In genomic region chr7:101085000-101085948, GRCh38 we compare ENCODE assay signal across 8 cellular contexts. TPM values are rescaled to one million over a fixed set of nuclear protein-coding genes. Genes with fewer than 3 reads are reported as not detected.
DNase-seq lines count a peak whose midpoint lies in the region; ATAC-seq, FAIRE-seq and TF ChIP-seq lines count a peak whose summit lies in the region.

TSS of gene TRIM56 (plus strand) at chr7:101085481. CDS start at chr7:101087313, 1,832 bp downstream.

- FAIRE-seq in HTR-8/SVneo (lab: Jason Lieb, UNC) = peak; percentile 82

- peaks cover 34% of the 10 kb centered on the region for H3K36me3 Mint-ChIP-seq in CD8-positive, alpha-beta T cell
- peaks cover 3 to 4% of the 10 kb centered on the region in 2 donors for H3K36me3 Mint-ChIP-seq in activated T-cell treated with anti-CD3 and anti-CD28 coated beads, Interleukin-2, amount 50 U/mL, for 72 hours (ENCODE audit: insufficient read depth in 2 of 2)
- peaks cover 0 to 27% (median 0%) of the 10 kb centered on the region in 3 donors for H3K36me3 Mint-ChIP-seq in naive thymus-derived CD8-positive, alpha-beta T cell

- no peaks in the 10 kb centered on the region for H3K9me3 ChIP-seq in CD8-positive, alpha-beta T cell (ENCODE audit: low read length)
- no peaks in the 10 kb centered on the region for H3K9me3 ChIP-seq in Panc1 (ENCODE audit: control insufficient read depth, insufficient read depth, low read depth, low read length)

- peak within 1 kb of the TSS; percentile 98 for H3K4me3 Mint-ChIP-seq in CD8-positive, alpha-beta T cell
- H3K4me3 Mint-ChIP-seq in activated T-cell treated with anti-CD3 and anti-CD28 coated beads, Interleukin-2, amount 50 U/mL, for 72 hours = peak within 1 kb of the TSS; percentile 94 to 99
- H3K4me3 Mint-ChIP-seq in naive thymus-derived CD8-positive, alpha-beta T cell = peak within 1 kb of the TSS; percentile 96 to 100 (median 98)

- peaks cover 11% of the 10 kb centered on the region for H3K36me3 ChIP-seq in CD8-positive, alpha-beta T cell (ENCODE audit: insufficient read depth, low read length)
- H3K36me3 ChIP-seq in Panc1 (ENCODE audit: control insufficient read depth, insufficient read depth, low read length) = no peaks in the 10 kb centered on the region

- peak; percentile 91 for ATAC-seq in CD8-positive, alpha-beta T cell
- ATAC-seq in GM19468 (IDR thresholded peaks at IDR 0.05; ENCODE audit: extremely low read depth, unreplicated experiment) (peak; percentile 17), Panc1 (peak; percentile 94)
- peak; percentile 94 for ATAC-seq in activated T-cell treated with anti-CD3 and anti-CD28 coated beads, Interleukin-2, amount 50 U/mL, for 72 hours (replicated peaks in 1 of 2)
- peak; percentile 93 to 94 for ATAC-seq in naive thymus-derived CD8-positive, alpha-beta T cell

- H3K9me3 Mint-ChIP-seq in CD8-positive, alpha-beta T cell = no peaks in the 10 kb centered on the region
- H3K9me3 Mint-ChIP-seq in activated T-cell treated with anti-CD3 and anti-CD28 coated beads, Interleukin-2, amount 50 U/mL, for 72 hours = no peaks in the 10 kb centered on the region
- H3K9me3 Mint-ChIP-seq in naive thymus-derived CD8-positive, alpha-beta T cell = no peaks in the 10 kb centered on the region

- H3K27ac ChIP-seq in CD8-positive, alpha-beta T cell (ENCODE audit: low read depth, low read length) = peak within 1 kb of the TSS; percentile 94
- H3K27ac ChIP-seq in Panc1 (ENCODE audit: low read length) = peak within 1 kb of the TSS; percentile 97

- peaks cover 30% of the 10 kb centered on the region for H3K4me1 ChIP-seq in CD8-positive, alpha-beta T cell (ENCODE audit: insufficient read depth, low read length)
- H3K4me1 ChIP-seq in Panc1 (ENCODE audit: control insufficient read depth, insufficient read depth, low read length) = peaks cover 14% of the 10 kb centered on the region

- H3K4me1 Mint-ChIP-seq in CD8-positive, alpha-beta T cell (ENCODE audit: low read depth) = peaks cover 27% of the 10 kb centered on the region
- H3K4me1 Mint-ChIP-seq in activated T-cell treated with anti-CD3 and anti-CD28 coated beads, Interleukin-2, amount 50 U/mL, for 72 hours (ENCODE audit: low read depth) = peaks cover 26% of the 10 kb centered on the region
- peaks cover 13 to 47% (median 39%) of the 10 kb centered on the region in 4 donors for H3K4me1 Mint-ChIP-seq in naive thymus-derived CD8-positive, alpha-beta T cell

- H3K27me3 ChIP-seq in CD8-positive, alpha-beta T cell (ENCODE audit: insufficient read depth, low read length) = no peaks in the 10 kb centered on the region
- no peaks in the 10 kb centered on the region for H3K27me3 ChIP-seq in Panc1 (ENCODE audit: control insufficient read depth, insufficient read depth, low read length)

- TF ChIP-seq CTCF in CD8-positive, alpha-beta T cell (IDR thresholded peaks at IDR 0.05) = no peak
- TF ChIP-seq CTCF in Panc1 (IDR thresholded peaks at IDR 0.05) = no peak

- DNase-seq in CD8-positive, alpha-beta T cell = peak; percentile 43 to 84 (median 71)
- DNase-seq in HTR-8/SVneo (ENCODE audit: insufficient read length, low spot score) (peak; percentile 81), Panc1 (ENCODE audit: low read depth, low spot score) (no peak), fibroblast of gingiva (ENCODE audit: low read depth) (peak; percentile 80)
- peak; percentile 81 to 82 for DNase-seq in activated T-cell treated with anti-CD3 and anti-CD28 coated beads, Interleukin-2, amount 50 U/mL, for 72 hours
- DNase-seq in naive thymus-derived CD8-positive, alpha-beta T cell = peak; percentile 58 to 87 (median 72)
- peak; percentile 49 to 76 (median 68) for DNase-seq in stimulated activated naive CD4-positive, alpha-beta T cell (lab: John Stamatoyannopoulos, UW)

- H3K4me3 ChIP-seq in CD8-positive, alpha-beta T cell (ENCODE audit: low read depth, low read length) = peak within 1 kb of the TSS; percentile 95
- peak within 1 kb of the TSS; percentile 65 to 87 for H3K4me3 ChIP-seq in Panc1 (ENCODE audit: low read depth in 2 of 2, low read length in 2 of 2)

- in situ Hi-C loops in Panc1 (cut with HindIII; ENCODE audit: low pct_unique_long_range_greater_than_20kb, low sequenced_read_pairs) = no loop called here

- no peaks in the 10 kb centered on the region for H3K27me3 Mint-ChIP-seq in CD8-positive, alpha-beta T cell (ENCODE audit: low read depth)
- H3K27me3 Mint-ChIP-seq in activated T-cell treated with anti-CD3 and anti-CD28 coated beads, Interleukin-2, amount 50 U/mL, for 72 hours (ENCODE audit: low read depth) = no peaks in the 10 kb centered on the region
- H3K27me3 Mint-ChIP-seq in naive thymus-derived CD8-positive, alpha-beta T cell = no peaks in the 10 kb centered on the region

- POLR2A ChIA-PET in CD8-positive, alpha-beta T cell (lab: Charles Lee) = interaction anchor here (1.3 to 1.6 kb wide), 3 partner anchors 11 to 210 kb away, joined by 4 to 5 read pairs (median 4); partner anchors contain the start of genes SRRT and ZNHIT1
- POLR2A ChIA-PET in Panc1 (lab: Charles Lee) = interaction anchor here (0.5 to 0.9 kb wide), 5 partner anchors 46 to 86 kb away, joined by 3 to 11 read pairs (median 5); no protein-coding TSS in a partner anchor
- POLR2A ChIA-PET in naive thymus-derived CD8-positive, alpha-beta T cell (lab: Charles Lee) = interaction anchor here (0.5 to 2.3 kb wide), 9 partner anchors 10 to 377 kb away, joined by 3 to 13 read pairs (median 4); partner anchors contain the start of genes SLC12A9, SRRT and UFSP1

- peak within 1 kb of the TSS; percentile 98 for H3K27ac Mint-ChIP-seq in CD8-positive, alpha-beta T cell
- H3K27ac Mint-ChIP-seq in activated T-cell treated with anti-CD3 and anti-CD28 coated beads, Interleukin-2, amount 50 U/mL, for 72 hours = peak within 1 kb of the TSS; percentile 91
- peak within 1 kb of the TSS; percentile 98 to 100 (median 99) for H3K27ac Mint-ChIP-seq in naive thymus-derived CD8-positive, alpha-beta T cell

- intact Hi-C loops in CD8-positive, alpha-beta T cell (cut with DNase I, micrococcal nuclease) = loop anchor here (1.0 to 10.0 kb wide), 6 partner anchors 52 to 1463 kb away; partner anchors contain the start of genes PLOD3 (in 1 of the 2), POP7 (in 1 of the 2) and ZNHIT1 (in 1 of the 2)
- intact Hi-C loops in Panc1 (cut with micrococcal nuclease; ENCODE audit: unreplicated experiment) = no loop called here

- CTCF ChIA-PET in CD8-positive, alpha-beta T cell (lab: Charles Lee) = interaction anchor here (0.9 to 2.2 kb wide), 6 partner anchors 8 to 159 kb away, joined by 3 to 14 read pairs (median 4); no protein-coding TSS in a partner anchor
- CTCF ChIA-PET in Panc1 (lab: Charles Lee) = no interaction called here

- no TSS peak for BruUV-seq in Panc1 (replicated peaks; lab: Mats Ljungman, UMichigan)

RNA-seq across cellular contexts. Expression of gene TRIM56, which starts in this region (rescaled TPM):
- total RNA-seq in CD8-positive, alpha-beta T cell = 10 to 100 TPM; 24.0 to 26.0 TPM
- 37.4 TPM for total RNA-seq in Panc1 (2021; ENCODE audit: unreplicated experiment)
- 31.8 TPM for polyA plus RNA-seq in Panc1 (2012; ENCODE audit: insufficient read length)
- 10 to 100 TPM; 44.5 to 50.2 TPM for total RNA-seq in activated T-cell treated with anti-CD3 and anti-CD28 coated beads, Interleukin-2, amount 50 U/mL, for 72 hours
- 10 to 100 TPM; 67.4 to 67.7 TPM for total RNA-seq in naive thymus-derived CD8-positive, alpha-beta T cell
- 10 to 100 TPM in 2 of 3 donors, 1 to 10 TPM in 1; 3.8 to 17.9 (median 11.4) TPM for polyA plus RNA-seq in naive thymus-derived CD8-positive, alpha-beta T cell

Comparison
In these comparisons a context has a peak if more than half of its experiments do, and no peak if none do; other contexts are left out.
1. ATAC-seq: peak in every context shown above with its lines; median percentile 94 in Panc1; 94 in activated T-cell treated with anti-CD3 and anti-CD28 coated beads, Interleukin-2, amount 50 U/mL, for 72 hours; 94 in naive thymus-derived CD8-positive, alpha-beta T cell; 91 in CD8-positive, alpha-beta T cell; 17 in GM19468.